1 cellular context compared by ENCODE assay signal in the genomic region with DNA sequence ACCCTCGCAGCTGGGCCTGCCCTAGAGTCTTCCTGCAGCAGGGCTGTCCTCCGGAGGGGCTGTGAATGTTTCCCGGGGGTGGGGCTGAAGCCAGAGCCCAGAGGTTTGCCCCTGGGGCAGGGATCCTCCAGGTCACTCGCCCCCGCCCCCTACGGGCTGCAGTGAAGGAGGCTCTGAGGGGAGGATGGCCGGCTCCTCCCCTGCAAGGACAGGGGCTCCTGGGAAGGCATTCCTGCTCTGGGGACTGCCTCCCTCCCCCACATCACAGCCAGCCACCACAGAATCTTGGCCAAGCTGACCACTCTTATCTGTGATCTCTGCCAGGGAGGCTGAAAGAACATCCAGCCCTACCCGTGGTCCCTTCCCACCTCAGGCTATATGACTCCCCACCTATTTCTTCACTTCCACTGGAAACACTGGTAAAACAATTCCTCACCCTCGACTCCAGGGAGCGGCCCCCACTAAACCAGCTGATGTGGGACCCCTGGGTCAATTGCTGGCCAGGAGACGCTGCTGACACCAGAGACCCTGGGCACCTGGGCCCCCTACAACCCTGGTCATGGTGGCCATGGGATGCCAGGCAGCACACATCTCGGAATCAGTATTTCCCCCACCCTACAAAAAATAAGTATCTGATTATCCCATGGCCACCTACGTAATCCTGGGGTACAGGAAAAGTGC.
TF ChIP-seq lines count a peak whose summit lies in the region.

No MANE protein-coding gene starts in this region.

TF ChIP-seq in GM23338, 12 proteins besides CTCF, POLR2A, EP300 and RAD21 (continued from another document):
- TF ChIP-seq, protein P1, sequence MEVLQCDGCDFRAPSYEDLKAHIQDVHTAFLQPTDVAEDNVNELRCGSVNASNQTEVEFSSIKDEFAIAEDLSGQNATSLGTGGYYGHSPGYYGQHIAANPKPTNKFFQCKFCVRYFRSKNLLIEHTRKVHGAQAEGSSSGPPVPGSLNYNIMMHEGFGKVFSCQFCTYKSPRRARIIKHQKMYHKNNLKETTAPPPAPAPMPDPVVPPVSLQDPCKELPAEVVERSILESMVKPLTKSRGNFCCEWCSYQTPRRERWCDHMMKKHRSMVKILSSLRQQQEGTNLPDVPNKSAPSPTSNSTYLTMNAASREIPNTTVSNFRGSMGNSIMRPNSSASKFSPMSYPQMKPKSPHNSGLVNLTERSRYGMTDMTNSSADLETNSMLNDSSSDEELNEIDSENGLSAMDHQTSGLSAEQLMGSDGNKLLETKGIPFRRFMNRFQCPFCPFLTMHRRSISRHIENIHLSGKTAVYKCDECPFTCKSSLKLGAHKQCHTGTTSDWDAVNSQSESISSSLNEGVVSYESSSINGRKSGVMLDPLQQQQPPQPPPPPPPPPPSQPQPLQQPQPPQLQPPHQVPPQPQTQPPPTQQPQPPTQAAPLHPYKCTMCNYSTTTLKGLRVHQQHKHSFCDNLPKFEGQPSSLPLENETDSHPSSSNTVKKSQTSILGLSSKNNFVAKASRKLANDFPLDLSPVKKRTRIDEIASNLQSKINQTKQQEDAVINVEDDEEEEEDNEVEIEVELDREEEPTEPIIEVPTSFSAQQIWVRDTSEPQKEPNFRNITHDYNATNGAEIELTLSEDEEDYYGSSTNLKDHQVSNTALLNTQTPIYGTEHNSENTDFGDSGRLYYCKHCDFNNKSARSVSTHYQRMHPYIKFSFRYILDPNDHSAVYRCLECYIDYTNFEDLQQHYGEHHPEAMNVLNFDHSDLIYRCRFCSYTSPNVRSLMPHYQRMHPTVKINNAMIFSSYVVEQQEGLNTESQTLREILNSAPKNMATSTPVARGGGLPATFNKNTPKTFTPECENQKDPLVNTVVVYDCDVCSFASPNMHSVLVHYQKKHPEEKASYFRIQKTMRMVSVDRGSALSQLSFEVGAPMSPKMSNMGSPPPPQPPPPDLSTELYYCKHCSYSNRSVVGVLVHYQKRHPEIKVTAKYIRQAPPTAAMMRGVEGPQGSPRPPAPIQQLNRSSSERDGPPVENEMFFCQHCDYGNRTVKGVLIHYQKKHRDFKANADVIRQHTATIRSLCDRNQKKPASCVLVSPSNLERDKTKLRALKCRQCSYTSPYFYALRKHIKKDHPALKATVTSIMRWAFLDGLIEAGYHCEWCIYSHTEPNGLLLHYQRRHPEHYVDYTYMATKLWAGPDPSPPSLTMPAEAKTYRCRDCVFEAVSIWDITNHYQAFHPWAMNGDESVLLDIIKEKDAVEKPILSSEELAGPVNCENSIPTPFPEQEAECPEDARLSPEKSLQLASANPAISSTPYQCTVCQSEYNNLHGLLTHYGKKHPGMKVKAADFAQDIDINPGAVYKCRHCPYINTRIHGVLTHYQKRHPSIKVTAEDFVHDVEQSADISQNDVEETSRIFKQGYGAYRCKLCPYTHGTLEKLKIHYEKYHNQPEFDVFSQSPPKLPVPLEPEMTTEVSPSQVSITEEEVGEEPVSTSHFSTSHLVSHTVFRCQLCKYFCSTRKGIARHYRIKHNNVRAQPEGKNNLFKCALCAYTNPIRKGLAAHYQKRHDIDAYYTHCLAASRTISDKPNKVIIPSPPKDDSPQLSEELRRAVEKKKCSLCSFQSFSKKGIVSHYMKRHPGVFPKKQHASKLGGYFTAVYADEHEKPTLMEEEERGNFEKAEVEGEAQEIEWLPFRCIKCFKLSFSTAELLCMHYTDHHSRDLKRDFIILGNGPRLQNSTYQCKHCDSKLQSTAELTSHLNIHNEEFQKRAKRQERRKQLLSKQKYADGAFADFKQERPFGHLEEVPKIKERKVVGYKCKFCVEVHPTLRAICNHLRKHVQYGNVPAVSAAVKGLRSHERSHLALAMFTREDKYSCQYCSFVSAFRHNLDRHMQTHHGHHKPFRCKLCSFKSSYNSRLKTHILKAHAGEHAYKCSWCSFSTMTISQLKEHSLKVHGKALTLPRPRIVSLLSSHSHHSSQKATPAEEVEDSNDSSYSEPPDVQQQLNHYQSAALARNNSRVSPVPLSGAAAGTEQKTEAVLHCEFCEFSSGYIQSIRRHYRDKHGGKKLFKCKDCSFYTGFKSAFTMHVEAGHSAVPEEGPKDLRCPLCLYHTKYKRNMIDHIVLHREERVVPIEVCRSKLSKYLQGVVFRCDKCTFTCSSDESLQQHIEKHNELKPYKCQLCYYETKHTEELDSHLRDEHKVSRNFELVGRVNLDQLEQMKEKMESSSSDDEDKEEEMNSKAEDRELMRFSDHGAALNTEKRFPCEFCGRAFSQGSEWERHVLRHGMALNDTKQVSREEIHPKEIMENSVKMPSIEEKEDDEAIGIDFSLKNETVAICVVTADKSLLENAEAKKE (CRISPR knock-in tag; IDR thresholded peaks at IDR 0.05) = no peak
- TF ChIP-seq ZNF114 (CRISPR knock-in tag; IDR thresholded peaks at IDR 0.05) = no peak
- TF ChIP-seq POLR2AphosphoS5 (IDR thresholded peaks at IDR 0.05; ENCODE audit: low read depth) = no peak
- no peak for TF ChIP-seq ZNF331 (CRISPR knock-in tag; IDR thresholded peaks at IDR 0.05; ENCODE audit: low read depth)
- TF ChIP-seq NANOG (IDR thresholded peaks at IDR 0.05; ENCODE audit: borderline replicate concordance) = no peak
- TF ChIP-seq, protein P2, sequence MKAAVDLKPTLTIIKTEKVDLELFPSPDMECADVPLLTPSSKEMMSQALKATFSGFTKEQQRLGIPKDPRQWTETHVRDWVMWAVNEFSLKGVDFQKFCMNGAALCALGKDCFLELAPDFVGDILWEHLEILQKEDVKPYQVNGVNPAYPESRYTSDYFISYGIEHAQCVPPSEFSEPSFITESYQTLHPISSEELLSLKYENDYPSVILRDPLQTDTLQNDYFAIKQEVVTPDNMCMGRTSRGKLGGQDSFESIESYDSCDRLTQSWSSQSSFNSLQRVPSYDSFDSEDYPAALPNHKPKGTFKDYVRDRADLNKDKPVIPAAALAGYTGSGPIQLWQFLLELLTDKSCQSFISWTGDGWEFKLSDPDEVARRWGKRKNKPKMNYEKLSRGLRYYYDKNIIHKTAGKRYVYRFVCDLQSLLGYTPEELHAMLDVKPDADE (IDR thresholded peaks at IDR 0.05) = no peak
- no peak for TF ChIP-seq EZH2 (IDR thresholded peaks at IDR 0.05; ENCODE audit: low read depth, unreplicated experiment)
